ENCODE assay signal across 27 cellular contexts in genomic region chr6:20630136-20630535, GRCh38.
A peak's percentile ranks its signal among the peaks of the same experiment; 100 is the strongest.
DNase-seq lines count a peak whose midpoint lies in the region; ATAC-seq and TF ChIP-seq lines count a peak whose summit lies in the region.
"Had no signal": no experiment of that assay in that cellular context is flagged by ENCODE, and none has a peak within 500 bp of the region (broad histone marks: within the 10 kb centered on the region; RNA-seq: fewer than 3 reads in every experiment).

No MANE protein-coding gene starts in this region.

- TF ChIP-seq CTCF in testis (IDR thresholded peaks at IDR 0.05) (no peak), GM10266 (IDR thresholded peaks at IDR 0.05; ENCODE audit: control insufficient read depth, insufficient read depth, low read depth, missing control alignments) (no peak)

- DNase-seq in DMS53 (lab: John Stamatoyannopoulos, UW) (peak; percentile 45), DMS53 treated with DMSO at 0.1 percent for 48 hours (lab: John Stamatoyannopoulos, UW; ENCODE audit: unreplicated experiment) (no peak), NCI-H748 treated with DMSO at 0.1 percent for 48 hours (lab: John Stamatoyannopoulos, UW) (peak; percentile 33), iPS-NIHi7 (ENCODE audit: extremely low spot score) (peak; percentile 54), testis (no peak), GM10266 (ENCODE audit: extremely low spot score) (no peak)
- DNase-seq: activated B cell treated with CpG ODN at 0.5 μM for 24 hours; activated CD4-positive, alpha-beta T cell treated with anti-CD3 and anti-CD28 coated beads, Interleukin-2, amount 10 ng/mL, durations not matched to agents 7 days and 5 days; activated effector memory CD4-positive, alpha-beta T cell treated with anti-CD3 and anti-CD28 coated beads, Interleukin-2, amount 50 U/mL, for 16 hours; activated naive CD8-positive, alpha-beta T cell treated with anti-CD3 and anti-CD28 coated beads, Interleukin-2, amount 10 ng/mL, durations not matched to agents 7 days and 5 days; activated T-cell treated with anti-CD3 and anti-CD28 coated beads, Interleukin-2, amount 50 U/mL, for 1 hour; DND-41; hippocampal formation; islet precursor cell; Karpas-422; left ventricle myocardium superior; NCI-H2227 treated with DMSO at 0.1 percent for 48 hours; OCI-M1; stimulated activated naive B cell treated with anti-CD40 and anti-IgM and Interleukin-4, amounts not matched to agents 10 μg/mL and 1 μg/mL and 100 μg/mL, for 72 hours; T-helper 1 cell had no signal

- intact Hi-C loops in testis (cut with DNase I; ENCODE audit: low total_unique reads): no loop called here

- 87 to 90% methylated on average over 3 of the region's 3 CpGs for WGBS in testis, 2 donors

- H3K27ac ChIP-seq in HUES48 (ENCODE audit: low read depth, low read length) (peak overlapping the region; percentile 82), testis (no peak overlapping the region)
- H3K27ac ChIP-seq: 22Rv1; ascending aorta; BLaER1 treated with 17β-estradiol and CSF1 and Interleukin-3, amounts not matched to agents 10 nM and 100 nM; HL-60; right atrium auricular region had no signal

- ATAC-seq in GM19463 (IDR thresholded peaks at IDR 0.05; ENCODE audit: unreplicated experiment): no peak
- ATAC-seq: left ventricle myocardium superior had no signal

- TF ChIP-seq POLR2A in testis (IDR thresholded peaks at IDR 0.05): no peak

- H3K9me3 ChIP-seq in HUES48 (ENCODE audit: control insufficient read depth, insufficient read depth, low read length) (no peaks in the 10 kb centered on the region), testis (no peaks in the 10 kb centered on the region)
- H3K9me3 ChIP-seq: ascending aorta, right atrium auricular region had no signal

- no peaks in the 10 kb centered on the region for H3K27me3 ChIP-seq in HUES48 (ENCODE audit: control insufficient read depth, insufficient read depth, low read length)
- no peaks in the 10 kb centered on the region for H3K27me3 ChIP-seq in testis
- H3K27me3 ChIP-seq: ascending aorta; BLaER1 treated with 17β-estradiol and CSF1 and Interleukin-3, amounts not matched to agents 10 nM and 100 nM; right atrium auricular region had no signal

- H3K9ac ChIP-seq in HUES48 (ENCODE audit: low read depth, low read length): no peak overlapping the region
- H3K9ac ChIP-seq: BLaER1 treated with 17β-estradiol and CSF1 and Interleukin-3, amounts not matched to agents 10 nM and 100 nM had no signal

- H3K4me3 ChIP-seq in HUES48 (ENCODE audit: low read depth, low read length) (no peak overlapping the region), testis (no peak overlapping the region)
- H3K4me3 ChIP-seq: ascending aorta; BLaER1 treated with 17β-estradiol and CSF1 and Interleukin-3, amounts not matched to agents 10 nM and 100 nM; right atrium auricular region had no signal

- no peaks in the 10 kb centered on the region for H3K36me3 ChIP-seq in HUES48 (ENCODE audit: control insufficient read depth, insufficient read depth, low read length)
- H3K36me3 ChIP-seq in testis (ENCODE audit: low read depth, missing control alignments): no peaks in the 10 kb centered on the region
- H3K36me3 ChIP-seq: ascending aorta, right atrium auricular region had no signal

- H3K4me1 ChIP-seq in HUES48 (ENCODE audit: control insufficient read depth, insufficient read depth, low read length): peaks cover 41% of the 10 kb centered on the region
- no peaks in the 10 kb centered on the region for H3K4me1 ChIP-seq in testis
- H3K4me1 ChIP-seq: ascending aorta had no signal

Comparison
In these comparisons a context has a peak if more than half of its experiments do, and no peak if none do; other contexts are left out.
1. DNase-seq: peak in DMS53 (single experiment), NCI-H748 treated with DMSO at 0.1 percent for 48 hours (single experiment) and iPS-NIHi7 (single experiment); none in DMS53 treated with DMSO at 0.1 percent for 48 hours (single experiment), testis (single experiment) and GM10266 (single experiment).